In the genomic region with DNA sequence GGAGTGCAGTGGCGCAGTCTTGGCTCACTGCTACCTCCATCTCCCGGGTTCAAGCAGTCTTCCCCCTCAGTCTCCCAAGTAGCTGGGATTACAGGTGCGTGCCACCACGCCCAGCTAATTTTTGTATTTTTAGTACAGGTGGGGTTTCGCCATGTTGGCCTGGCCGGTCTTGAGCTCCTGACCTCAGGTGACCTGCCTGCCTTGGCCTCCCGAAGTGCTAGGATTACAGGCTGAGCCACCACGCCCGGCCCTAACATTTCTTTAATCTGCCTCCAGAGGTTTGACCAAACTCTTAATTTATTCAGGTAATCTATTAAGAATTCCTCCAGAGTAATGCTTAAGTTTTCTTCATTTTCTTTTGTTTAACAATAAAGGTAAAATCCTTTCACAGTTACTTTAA, we compare ENCODE assay signal across 16 cellular contexts.
DNase-seq lines count a peak whose midpoint lies in the region; ATAC-seq, FAIRE-seq and TF ChIP-seq lines count a peak whose summit lies in the region.
"Had no signal": no experiment of that assay in that cellular context is flagged by ENCODE, and none has a peak within 500 bp of the region (broad histone marks: within the 10 kb centered on the region; RNA-seq: fewer than 3 reads in every experiment).

No MANE protein-coding gene starts in this region.

- BruUV-seq in endothelial cell of umbilical vein (replicated peaks; lab: Mats Ljungman, UMichigan): no TSS peak

- no peaks in the 10 kb centered on the region for H3K9me1 ChIP-seq in endothelial cell of umbilical vein (replicated peaks; ENCODE audit: control insufficient read depth, extremely low read depth, insufficient read depth, low read length)

- H3K79me2 ChIP-seq in endothelial cell of umbilical vein (ENCODE audit: control insufficient read depth, insufficient read depth, low read length): no peaks in the 10 kb centered on the region

- peaks cover 0 to 7% (median 0%) of the 10 kb centered on the region in 11 donors for H3K9me3 ChIP-seq in heart right ventricle
- H3K9me3 ChIP-seq in RWPE2 (ENCODE audit: severe bottlenecking): peaks cover 1% of the 10 kb centered on the region
- no peaks in the 10 kb centered on the region for H3K9me3 ChIP-seq in endothelial cell of umbilical vein (replicated peaks; ENCODE audit: control insufficient read depth, insufficient read depth, low read length)
- no peaks in the 10 kb centered on the region for H3K9me3 ChIP-seq in subcutaneous abdominal adipose tissue (ENCODE audit: control insufficient read depth in 5 of 5, low read length in 5 of 5)

- no peak overlapping the region for H3K4me2 ChIP-seq in endothelial cell of umbilical vein (ENCODE audit: insufficient read depth, low read length)
- H3K4me2 ChIP-seq: KMS-11 had no signal

- intact Hi-C loops in heart right ventricle (cut with DNase I): loop anchor here in 1 of 10 donors (10.0 kb wide), 1 partner anchor 171 kb away; no protein-coding TSS in a partner anchor
- intact Hi-C loops in cardiac septum (cut with DNase I): loop anchor here (10.0 kb wide), 1 partner anchor 171 kb away; no protein-coding TSS in a partner anchor
- intact Hi-C loops in endothelial cell of umbilical vein (cut with micrococcal nuclease): loop anchor here (5.0 kb wide), 1 partner anchor 128 kb away; no protein-coding TSS in a partner anchor

- CTCF ChIA-PET in endothelial cell of umbilical vein (lab: Charles Lee): interaction anchor here (1.3 to 1.7 kb wide), 2 partner anchors 10 to 46 kb away, joined by 3 to 5 read pairs; no protein-coding TSS in a partner anchor

- no peak overlapping the region for H3K4me3 ChIP-seq in heart right ventricle
- H3K4me3 ChIP-seq in RWPE2 (ENCODE audit: severe bottlenecking): no peak overlapping the region
- H3K4me3 ChIP-seq in endothelial cell of umbilical vein (replicated peaks in 1 of 3; ENCODE audit: insufficient read depth in 1 of 3, low read depth in 1 of 3, low read length in 3 of 3): no peak overlapping the region
- no peak overlapping the region for H3K4me3 ChIP-seq in subcutaneous abdominal adipose tissue (ENCODE audit: low read depth in 1 of 5, low read length in 5 of 5)
- H3K4me3 ChIP-seq: BLaER1 treated with 17β-estradiol and CSF1 and Interleukin-3, amounts not matched to agents 10 nM and 100 nM; SK-N-MC had no signal

- TF ChIP-seq CTCF in heart right ventricle (IDR thresholded peaks at IDR 0.05) (no peak), RWPE2 (IDR thresholded peaks at IDR 0.05; ENCODE audit: poor library complexity, severe bottlenecking) (no peak), endothelial cell of umbilical vein (IDR thresholded peaks at IDR 0.05; ENCODE audit: extremely low read depth in 1 of 2, insufficient read depth in 1 of 2, low read depth in 1 of 2, low read length in 2 of 2) (no peak)

- dilution Hi-C loops in endothelial cell of umbilical vein (cut with MboI; ENCODE audit: extremely low pct_ligation_motif_present, low sequenced_read_pairs): no loop called here

- H3K27ac ChIP-seq in heart right ventricle (peak overlapping the region in 6 of 10 donors; percentile 2 to 75 (median 43)), RWPE2 (ENCODE audit: poor library complexity, severe bottlenecking) (peak overlapping the region; percentile 45), endothelial cell of umbilical vein (ENCODE audit: insufficient read depth, low read depth, low read length) (peak overlapping the region; percentile 17), subcutaneous abdominal adipose tissue (ENCODE audit: low read depth, low read length) (peak overlapping the region; percentile 47)
- H3K27ac ChIP-seq: KMS-11 had no signal

- H3K4me1 ChIP-seq in heart right ventricle (peaks cover 5 to 88% (median 66%) of the 10 kb centered on the region in 9 donors), RWPE2 (ENCODE audit: insufficient read depth, poor library complexity, severe bottlenecking) (peaks cover 40% of the 10 kb centered on the region), endothelial cell of umbilical vein (ENCODE audit: control insufficient read depth, extremely low read depth, insufficient read depth, low read length) (peaks cover 46% of the 10 kb centered on the region), subcutaneous abdominal adipose tissue (ENCODE audit: control insufficient read depth in 5 of 5, insufficient read depth in 5 of 5, low read length in 5 of 5) (peaks cover 0 to 41% (median 35%) of the 10 kb centered on the region in 5 donors)

- no peak overlapping the region for H3K9ac ChIP-seq in endothelial cell of umbilical vein (replicated peaks; ENCODE audit: extremely low read depth, insufficient read depth, low read length)
- no peak overlapping the region for H3K9ac ChIP-seq in subcutaneous abdominal adipose tissue (ENCODE audit: low read length in 5 of 5)
- H3K9ac ChIP-seq: BLaER1 treated with 17β-estradiol and CSF1 and Interleukin-3, amounts not matched to agents 10 nM and 100 nM; KMS-11 had no signal

- H3K27me3 ChIP-seq in heart right ventricle: no peaks in the 10 kb centered on the region
- H3K27me3 ChIP-seq in RWPE2 (ENCODE audit: insufficient read depth, poor library complexity, severe bottlenecking): no peaks in the 10 kb centered on the region
- no peaks in the 10 kb centered on the region for H3K27me3 ChIP-seq in endothelial cell of umbilical vein (ENCODE audit: control insufficient read depth in 2 of 2, insufficient read depth in 2 of 2, low read length in 2 of 2)
- H3K27me3 ChIP-seq in subcutaneous abdominal adipose tissue (ENCODE audit: control insufficient read depth in 5 of 5, insufficient read depth in 4 of 5, low read length in 5 of 5): no peaks in the 10 kb centered on the region
- H3K27me3 ChIP-seq: BLaER1 treated with 17β-estradiol and CSF1 and Interleukin-3, amounts not matched to agents 10 nM and 100 nM had no signal

- TF ChIP-seq POLR2A in endothelial cell of umbilical vein (IDR thresholded peaks at IDR 0.05; ENCODE audit: low read depth, low read length): no peak

- ATAC-seq in heart right ventricle: peak in 2 of 8 donors; percentile 16 to 20
- ATAC-seq in RWPE2 (ENCODE audit: low read depth): no peak
- no peak for ATAC-seq in GM21390 (IDR thresholded peaks at IDR 0.05; ENCODE audit: unreplicated experiment)

- no peak for DNase-seq in heart right ventricle
- DNase-seq in cardiac septum (ENCODE audit: low spot score): no peak
- no peak for DNase-seq in RWPE2 (ENCODE audit: low spot score)
- DNase-seq in endothelial cell of umbilical vein (ENCODE audit: low read depth, low spot score): no peak
- no peak for DNase-seq in NCI-H748 (lab: John Stamatoyannopoulos, UW; ENCODE audit: unreplicated experiment)
- DNase-seq in occipital lobe (lab: John Stamatoyannopoulos, UW): no peak
- DNase-seq: DMS79 treated with DMSO at 0.1 percent for 48 hours, GOT3, NCI-H1048, NCI-H2227 treated with DMSO at 0.1 percent for 48 hours, NCI-H524 treated with DMSO at 0.1 percent for 48 hours had no signal

- POLR2A ChIA-PET in endothelial cell of umbilical vein (lab: Charles Lee): no interaction called here

- H3K36me3 ChIP-seq in heart right ventricle: no peaks in the 10 kb centered on the region
- H3K36me3 ChIP-seq in RWPE2 (ENCODE audit: low read depth): no peaks in the 10 kb centered on the region; the same call in 1 of the 2 replicates
- H3K36me3 ChIP-seq in endothelial cell of umbilical vein (ENCODE audit: control insufficient read depth in 2 of 2, extremely low read depth in 1 of 2, insufficient read depth in 2 of 2, low read length in 2 of 2): no peaks in the 10 kb centered on the region
- H3K36me3 ChIP-seq in subcutaneous abdominal adipose tissue (ENCODE audit: control insufficient read depth in 5 of 5, insufficient read depth in 5 of 5, low read length in 5 of 5): no peaks in the 10 kb centered on the region

- 53 to 55% methylated on average over 9 of the region's 9 CpGs for WGBS in heart right ventricle, 2 donors

- no peak for FAIRE-seq in endothelial cell of umbilical vein (lab: Jason Lieb, UNC)

- no peak overlapping the region for H2AFZ ChIP-seq in endothelial cell of umbilical vein (ENCODE audit: low read depth, low read length)

- no peaks in the 10 kb centered on the region for H4K20me1 ChIP-seq in endothelial cell of umbilical vein (replicated peaks; ENCODE audit: control insufficient read depth, extremely low read depth, insufficient read depth, low read length)
- H4K20me1 ChIP-seq: BLaER1 treated with 17β-estradiol and CSF1 and Interleukin-3, amounts not matched to agents 10 nM and 100 nM had no signal

TF ChIP-seq in endothelial cell of umbilical vein, 7 proteins besides CTCF, POLR2A, EP300 and RAD21:
- no peak for TF ChIP-seq EZH2 (IDR thresholded peaks at IDR 0.05; ENCODE audit: borderline replicate concordance, low read depth, low read length, severe bottlenecking)
- no peak for TF ChIP-seq JUN (IDR thresholded peaks at IDR 0.05; ENCODE audit: borderline replicate concordance, insufficient read depth, insufficient read length, low read depth)
- TF ChIP-seq, protein P1, sequence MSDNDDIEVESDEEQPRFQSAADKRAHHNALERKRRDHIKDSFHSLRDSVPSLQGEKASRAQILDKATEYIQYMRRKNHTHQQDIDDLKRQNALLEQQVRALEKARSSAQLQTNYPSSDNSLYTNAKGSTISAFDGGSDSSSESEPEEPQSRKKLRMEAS (IDR thresholded peaks at IDR 0.05; ENCODE audit: insufficient read depth, insufficient read length): no peak
- no peak for TF ChIP-seq FOS (IDR thresholded peaks at IDR 0.05; ENCODE audit: borderline replicate concordance, insufficient read depth, low read length)
- TF ChIP-seq POLR2AphosphoS5 (IDR thresholded peaks at IDR 0.05; ENCODE audit: insufficient read depth, low read depth, low read length): no peak
- TF ChIP-seq GATA2 (IDR thresholded peaks at IDR 0.05; ENCODE audit: insufficient read depth, insufficient read length, low read depth, low read length): no peak
- no peak for TF ChIP-seq MYC (IDR thresholded peaks at IDR 0.05; ENCODE audit: low read depth, low read length)
